Comparison of ENCODE assay signal across 10 cellular contexts in genomic region chr14:61368061-61368710, GRCh38. TPM values are rescaled to one million over a fixed set of nuclear protein-coding genes. Genes with fewer than 3 reads are reported as not detected.
A peak's percentile ranks its signal among the peaks of the same experiment; 100 is the strongest.
DNase-seq lines count a peak whose midpoint lies in the region; ATAC-seq, FAIRE-seq and TF ChIP-seq lines count a peak whose summit lies in the region.
"Had no signal": no experiment of that assay in that cellular context is flagged by ENCODE, and none has a peak within 500 bp of the region (broad histone marks: within the 10 kb centered on the region; RNA-seq: fewer than 3 reads in every experiment).

No MANE protein-coding gene starts in this region.

- H3K4me3 ChIP-seq in MM.1S (ENCODE audit: low read length) = no peak overlapping the region
- H3K4me3 ChIP-seq: spleen had no signal

- H3K27ac ChIP-seq in VCaP = peak overlapping the region; percentile 57
- H3K27ac ChIP-seq in MM.1S (ENCODE audit: low read length) = no peak overlapping the region

- FAIRE-seq in urothelium cell line (lab: Jason Lieb, UNC) = peak; percentile 96

- no peak for TF ChIP-seq CTCF in VCaP (conservative IDR thresholded peaks at IDR 0.05)
- TF ChIP-seq CTCF in MM.1S (IDR thresholded peaks at IDR 0.05; ENCODE audit: low read length) = no peak

- H3K9me3 Mint-ChIP-seq in stimulated activated naive CD8-positive, alpha-beta T cell treated with anti-CD3 and anti-CD28 coated beads, Interleukin-15, Interleukin-2, amounts not matched to agents 100 ng/mL and 50 ng/mL, for 24 hours = no peaks in the 10 kb centered on the region
- peaks cover 0 to 3% (median 2%) of the 10 kb centered on the region in 6 donors for H3K9me3 Mint-ChIP-seq in immature natural killer cell

- no peak overlapping the region for H3K4me2 ChIP-seq in MM.1S (ENCODE audit: low read depth, low read length)

- H3K9me3 ChIP-seq in MM.1S (replicated peaks; ENCODE audit: insufficient read depth, low read length) = no peaks in the 10 kb centered on the region

- no peaks in the 10 kb centered on the region for H3K79me2 ChIP-seq in MM.1S (ENCODE audit: low read length)

- no peak for DNase-seq in stimulated activated naive CD8-positive, alpha-beta T cell treated with anti-CD3 and anti-CD28 coated beads, Interleukin-15, Interleukin-2, amounts not matched to agents 100 U/mL and 50 U/mL, for 24 hours
- no peak for DNase-seq in immature natural killer cell
- DNase-seq in urothelium cell line (ENCODE audit: low spot score) = no peak
- no peak for DNase-seq in NCI-H226
- no peak for DNase-seq in MM.1S
- DNase-seq: NCI-H526 treated with DMSO at 0.1 percent for 48 hours, spleen had no signal

- H3K27me3 ChIP-seq in MM.1S (replicated peaks; ENCODE audit: insufficient read depth, low read length) = no peaks in the 10 kb centered on the region
- H3K27me3 ChIP-seq: spleen had no signal

- H3K36me3 ChIP-seq in MM.1S (replicated peaks; ENCODE audit: insufficient read depth, low read length) = no peaks in the 10 kb centered on the region
- H3K36me3 ChIP-seq: spleen had no signal

- H3K4me1 ChIP-seq in MM.1S (ENCODE audit: low read length) = no peaks in the 10 kb centered on the region

- H4K20me1 ChIP-seq in MM.1S (ENCODE audit: insufficient read depth, low read length) = no peaks in the 10 kb centered on the region

- H3K4me3 Mint-ChIP-seq in stimulated activated naive CD8-positive, alpha-beta T cell treated with anti-CD3 and anti-CD28 coated beads, Interleukin-15, Interleukin-2, amounts not matched to agents 100 ng/mL and 50 ng/mL, for 24 hours = no peak overlapping the region
- H3K4me3 Mint-ChIP-seq in immature natural killer cell = peak overlapping the region in 4 of 5 donors; percentile 46 to 69 (median 66)

- peak overlapping the region; percentile 83 for H3K27ac Mint-ChIP-seq in stimulated activated naive CD8-positive, alpha-beta T cell treated with anti-CD3 and anti-CD28 coated beads, Interleukin-15, Interleukin-2, amounts not matched to agents 100 ng/mL and 50 ng/mL, for 24 hours
- H3K27ac Mint-ChIP-seq in immature natural killer cell = peak overlapping the region in 2 of 6 donors; percentile 67 to 81

- no peak overlapping the region for H2AFZ ChIP-seq in MM.1S (ENCODE audit: low read length)

- H3K9ac ChIP-seq in MM.1S (ENCODE audit: low read length) = no peak overlapping the region

- no peak for ATAC-seq in stimulated activated naive CD8-positive, alpha-beta T cell treated with anti-CD3 and anti-CD28 coated beads, Interleukin-15, Interleukin-2, amounts not matched to agents 100 U/mL and 50 U/mL, for 24 hours
- no peak for ATAC-seq in GM18861 (IDR thresholded peaks at IDR 0.05; ENCODE audit: unreplicated experiment)

- H3F3A ChIP-seq in MM.1S (ENCODE audit: insufficient read depth, low read length) = no peaks in the 10 kb centered on the region

- H3K9me2 ChIP-seq in MM.1S (replicated peaks; ENCODE audit: insufficient read depth, low read length) = no peaks in the 10 kb centered on the region

- no peaks in the 10 kb centered on the region for H3K27me3 Mint-ChIP-seq in stimulated activated naive CD8-positive, alpha-beta T cell treated with anti-CD3 and anti-CD28 coated beads, Interleukin-15, Interleukin-2, amounts not matched to agents 100 ng/mL and 50 ng/mL, for 24 hours
- H3K27me3 Mint-ChIP-seq in immature natural killer cell (ENCODE audit: low read depth in 3 of 3) = peaks cover 4 to 22% (median 14%) of the 10 kb centered on the region in 3 donors

- H3K36me3 Mint-ChIP-seq in stimulated activated naive CD8-positive, alpha-beta T cell treated with anti-CD3 and anti-CD28 coated beads, Interleukin-15, Interleukin-2, amounts not matched to agents 100 ng/mL and 50 ng/mL, for 24 hours (ENCODE audit: low read depth) = peaks cover 10% of the 10 kb centered on the region
- H3K36me3 Mint-ChIP-seq in immature natural killer cell = peaks cover 3 to 6% (median 3%) of the 10 kb centered on the region in 3 donors

- peaks cover 62% of the 10 kb centered on the region for H3K4me1 Mint-ChIP-seq in stimulated activated naive CD8-positive, alpha-beta T cell treated with anti-CD3 and anti-CD28 coated beads, Interleukin-15, Interleukin-2, amounts not matched to agents 100 ng/mL and 50 ng/mL, for 24 hours (ENCODE audit: low read depth)
- H3K4me1 Mint-ChIP-seq in immature natural killer cell = peaks cover 0 to 34% of the 10 kb centered on the region in 2 donors

RNA-seq across cellular contexts. Expression of gene PRKCH, which starts 46.8 kb away (rescaled TPM):
- polyA plus RNA-seq in immature natural killer cell = 100 to 1,000 TPM; 231 to 451 (median 335) TPM
